In the genomic region with DNA sequence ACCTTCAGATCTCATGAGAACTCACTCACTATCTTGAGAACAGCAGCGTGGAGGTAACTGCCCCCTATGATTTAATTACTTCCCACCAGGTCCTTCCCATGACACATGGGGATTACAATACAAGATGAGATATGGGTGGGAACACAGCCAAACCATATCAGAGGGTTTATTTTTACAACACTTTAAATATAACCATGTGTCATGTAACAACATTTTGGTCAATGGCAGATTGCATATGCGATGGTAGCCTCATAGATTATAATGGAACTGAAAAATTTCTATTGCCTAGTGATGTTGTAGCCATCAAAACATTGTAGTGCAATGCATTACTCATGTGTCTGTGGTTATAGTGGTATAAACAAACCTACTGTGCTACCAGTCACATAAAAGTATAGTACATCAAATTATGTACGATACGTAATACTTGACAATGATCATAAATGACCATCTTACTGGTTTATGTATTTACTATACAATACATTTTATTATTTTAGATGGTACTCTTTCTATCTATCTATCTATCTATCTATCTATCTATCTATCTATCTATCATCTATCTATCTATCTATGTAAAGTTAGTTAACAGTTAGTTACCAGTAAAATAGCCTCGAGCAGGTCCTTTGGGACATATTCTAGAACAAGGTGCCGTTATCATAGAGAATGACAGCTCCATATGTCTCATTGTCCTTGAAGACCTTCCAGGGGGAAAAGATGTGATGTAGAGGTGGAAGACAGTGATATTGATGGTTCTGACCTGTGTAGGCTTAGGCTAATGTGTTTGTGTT, we compare ENCODE assay signal across 1 cellular context.
TF ChIP-seq lines count a peak whose summit lies in the region.

No MANE protein-coding gene starts in this region.

TF ChIP-seq in K562, 482 proteins besides CTCF, POLR2A, EP300 and RAD21:
- TF ChIP-seq DACH1 (IDR thresholded peaks at IDR 0.05; ENCODE audit: partially characterized antibody) (peak; percentile 67), THRAP3 (IDR thresholded peaks at IDR 0.05; ENCODE audit: borderline replicate concordance) (no peak), CBX3 (IDR thresholded peaks at IDR 0.05; ENCODE audit: borderline replicate concordance in 1 of 2, low read length in 2 of 2) (no peak), HNRNPLL (IDR thresholded peaks at IDR 0.05; ENCODE audit: low read depth, low read length, poor library complexity, severe bottlenecking) (no peak), KDM5B (IDR thresholded peaks at IDR 0.05; ENCODE audit: insufficient replicate concordance, low read depth, low read length) (no peak), STAT5A (IDR thresholded peaks at IDR 0.05; ENCODE audit: borderline replicate concordance, low read length) (no peak)
